In the genomic region with DNA sequence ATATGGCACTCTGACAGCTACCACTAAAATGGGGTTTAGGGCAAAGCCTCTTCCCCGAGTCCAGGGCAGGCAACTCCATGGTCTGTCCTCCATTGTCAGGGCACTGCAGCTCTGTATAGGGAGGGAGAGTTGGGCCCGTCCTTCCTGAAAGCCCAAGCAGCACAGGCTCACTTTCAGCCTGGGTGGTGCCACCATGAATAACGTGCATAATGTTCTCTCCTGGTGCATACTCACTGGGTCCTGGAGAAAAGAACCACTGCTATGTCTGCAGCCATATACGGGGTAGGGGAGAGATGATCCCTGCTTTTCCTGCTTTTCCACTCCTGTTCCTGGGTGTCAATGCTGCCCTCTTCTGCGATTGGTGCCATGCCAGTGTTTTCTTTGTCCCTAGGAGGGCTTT, we compare ENCODE assay signal across 8 cellular contexts.
DNase-seq lines count a peak whose midpoint lies in the region; ATAC-seq and TF ChIP-seq lines count a peak whose summit lies in the region.
"Not testable (repeated sequence)": the region's sequence is repeated elsewhere in the genome, so short reads cannot be mapped to it uniquely, and the experiment has no call there.

No MANE protein-coding gene starts in this region.

- H3K56ac ChIP-seq in IMR-90 (ENCODE audit: extremely low read depth, insufficient read depth, low read length), result not testable (repeated sequence)

- H3K4me3 ChIP-seq in IMR-90 (ENCODE audit: insufficient read depth, low read depth, low read length); choroid plexus epithelial cell (ENCODE audit: low read depth, low read length); hepatocyte; left lung; upper lobe of left lung: not testable (repeated sequence)
- H3K4me3 ChIP-seq in SJCRH30 (peak overlapping the region; percentile 53), neural progenitor cell (peak overlapping the region; percentile 42)

- not testable (repeated sequence) for H3K79me1 ChIP-seq in IMR-90 (ENCODE audit: low read depth in 1 of 2, low read length in 2 of 2)

- not testable (repeated sequence) for TF ChIP-seq CTCF in IMR-90 (conservative IDR thresholded peaks at IDR 0.05; ENCODE audit: low read depth, low read length); choroid plexus epithelial cell (conservative IDR thresholded peaks at IDR 0.05; ENCODE audit: low read depth, low read length); hepatocyte (IDR thresholded peaks at IDR 0.05; ENCODE audit: poor library complexity); left lung (IDR thresholded peaks at IDR 0.05); neural progenitor cell (IDR thresholded peaks at IDR 0.05); upper lobe of left lung (IDR thresholded peaks at IDR 0.05)

- TF ChIP-seq EP300 in upper lobe of left lung (IDR thresholded peaks at IDR 0.05), result not testable (repeated sequence)

- not testable (repeated sequence) for H4K20me1 ChIP-seq in IMR-90 (ENCODE audit: insufficient read depth, low read length); hepatocyte (ENCODE audit: insufficient read depth, poor library complexity, severe bottlenecking); neural progenitor cell (ENCODE audit: low read depth)

- H4K5ac ChIP-seq in IMR-90 (ENCODE audit: low read depth, low read length), result not testable (repeated sequence)

- intact Hi-C loops in IMR-90 (cut with micrococcal nuclease); left lung (cut with DNase I): not testable (repeated sequence)

- H3K27me3 Mint-ChIP-seq in neural progenitor cell (ENCODE audit: insufficient read depth, low read depth), result not testable (repeated sequence)

- H3K23ac ChIP-seq in IMR-90 (ENCODE audit: low read depth, low read length), result not testable (repeated sequence)

- ATAC-seq in IMR-90 (ENCODE audit: low read depth) (0 out of 2 replicates have a peak, but pooled peaks have one; percentile 3), left lung (peak; percentile 32), upper lobe of left lung (ENCODE audit: low FRiP score in 2 of 2) (peak; percentile 17 to 61)

- not testable (repeated sequence) for H3K36me3 Mint-ChIP-seq in neural progenitor cell

- H3K27ac Mint-ChIP-seq in neural progenitor cell, result not testable (repeated sequence)

- dilution Hi-C loops in IMR-90 (cut with HindIII; ENCODE audit: low sequenced_read_pairs, unreplicated experiment), result not testable (repeated sequence)

- H2BK5ac ChIP-seq in IMR-90 (ENCODE audit: low read depth, low read length, poor library complexity, severe bottlenecking), result not testable (repeated sequence)

- in situ Hi-C loops in IMR-90 (cut with MboI; ENCODE audit: low sequenced_read_pairs), result not testable (repeated sequence)

- H2BK120ac ChIP-seq in IMR-90 (ENCODE audit: low read depth, low read length), result not testable (repeated sequence)

- H2AFZ ChIP-seq in IMR-90 (replicated peaks; ENCODE audit: low read length, poor library complexity); hepatocyte: not testable (repeated sequence)
- H2AFZ ChIP-seq in neural progenitor cell (replicated peaks), result peak overlapping the region; percentile 26

- H3K9me3 Mint-ChIP-seq in neural progenitor cell, result not testable (repeated sequence)

- TF ChIP-seq POLR2A in IMR-90 (IDR thresholded peaks at IDR 0.05; ENCODE audit: low read depth, low read length); upper lobe of left lung (IDR thresholded peaks at IDR 0.05): not testable (repeated sequence)

- not testable (repeated sequence) for H3K4ac ChIP-seq in IMR-90 (ENCODE audit: low read depth, low read length)

- not testable (repeated sequence) for H3K9me3 ChIP-seq in IMR-90 (ENCODE audit: control insufficient read depth, insufficient read depth, low read length); SJCRH30 (replicated peaks); hepatocyte (ENCODE audit: low read depth); left lung; neural progenitor cell (ENCODE audit: low read depth); upper lobe of left lung

- H3K18ac ChIP-seq in IMR-90 (ENCODE audit: low read depth, low read length), result not testable (repeated sequence)

- H3K27ac ChIP-seq in IMR-90 (ENCODE audit: insufficient read depth, low read length); SJCRH30; hepatocyte; left lung; neural progenitor cell; upper lobe of left lung: not testable (repeated sequence)

- POLR2A ChIA-PET in IMR-90 (lab: Charles Lee; ENCODE audit: unreplicated experiment), result not testable (repeated sequence)

- not testable (repeated sequence) for H4K8ac ChIP-seq in IMR-90 (ENCODE audit: low read depth in 2 of 2, low read length in 2 of 2)

- not testable (repeated sequence) for H3K4me1 Mint-ChIP-seq in neural progenitor cell

- not testable (repeated sequence) for H3K36me3 ChIP-seq in IMR-90 (ENCODE audit: control insufficient read depth, insufficient read depth, low read length); SJCRH30; hepatocyte (replicated peaks; ENCODE audit: insufficient read depth, low read depth); left lung; neural progenitor cell; upper lobe of left lung

- H2BK15ac ChIP-seq in IMR-90 (ENCODE audit: low read depth, low read length), result not testable (repeated sequence)

- not testable (repeated sequence) for TF ChIP-seq RAD21 in IMR-90 (IDR thresholded peaks at IDR 0.05; ENCODE audit: low read length)

- not testable (repeated sequence) for H3K4me1 ChIP-seq in IMR-90 (ENCODE audit: control insufficient read depth, insufficient read depth, low read length); SJCRH30; hepatocyte (ENCODE audit: insufficient read depth); left lung; neural progenitor cell; upper lobe of left lung

- not testable (repeated sequence) for H4K91ac ChIP-seq in IMR-90 (ENCODE audit: insufficient read depth, low read depth, low read length)

- not testable (repeated sequence) for H3K9me1 ChIP-seq in IMR-90 (ENCODE audit: insufficient read depth, low read length)

- not testable (repeated sequence) for H3K79me2 ChIP-seq in hepatocyte; neural progenitor cell (ENCODE audit: low read depth)

- CTCF ChIA-PET in IMR-90 (lab: Yijun Ruan, JAX), result not testable (repeated sequence)

- not testable (repeated sequence) for H3K9me2 ChIP-seq in hepatocyte (replicated peaks; ENCODE audit: insufficient read depth)

- not testable (repeated sequence) for H2AK9ac ChIP-seq in IMR-90 (replicated peaks; ENCODE audit: low read depth, low read length, poor library complexity)

- DNase-seq in ELR (ENCODE audit: low read depth) (peak; percentile 10), SJCRH30 (peak; percentile 7 to 10), choroid plexus epithelial cell (ENCODE audit: low read depth) (peak; percentile 0), neural progenitor cell (ENCODE audit: low spot score) (peak; percentile 1)
- not testable (repeated sequence) for DNase-seq in IMR-90; hepatocyte (ENCODE audit: low spot score); left lung; upper lobe of left lung

- not testable (repeated sequence) for H3K14ac ChIP-seq in IMR-90 (replicated peaks; ENCODE audit: low read depth, low read length)

- WGBS in IMR-90 (ENCODE audit: extremely low coverage in 2 of 2, insufficient read length in 1 of 2), 2 experiments, result no CpG with 5 or more reads among the region's 5 CpGs
- 13% methylated on average over 3 of the region's 5 CpGs for WGBS in hepatocyte (ENCODE audit: low lambda C conversion rate, missing lambda C conversion rate)
- 59% methylated on average over 4 of the region's 5 CpGs; no CpG with 5 or more reads in 1 of the 2 donors for WGBS in upper lobe of left lung, 2 donors

- not testable (repeated sequence) for H3K4me2 ChIP-seq in IMR-90 (ENCODE audit: low read depth, low read length)
- H3K4me2 ChIP-seq in hepatocyte (peak overlapping the region; percentile 46), neural progenitor cell (peak overlapping the region; percentile 74)

- H3K9ac ChIP-seq in IMR-90 (ENCODE audit: low read depth, low read length); neural progenitor cell: not testable (repeated sequence)

- not testable (repeated sequence) for H3K27me3 ChIP-seq in IMR-90 (ENCODE audit: control insufficient read depth, insufficient read depth, low read length); SJCRH30; hepatocyte; left lung; neural progenitor cell; upper lobe of left lung

- not testable (repeated sequence) for H2AK5ac ChIP-seq in IMR-90 (ENCODE audit: low read depth, low read length)

- BruUV-seq in IMR-90 (replicated peaks; lab: Mats Ljungman, UMichigan), result not testable (repeated sequence)

- H3K4me3 Mint-ChIP-seq in neural progenitor cell, result not testable (repeated sequence)

- not testable (repeated sequence) for H3F3A ChIP-seq in neural progenitor cell (ENCODE audit: low read depth)

- not testable (repeated sequence) for H2BK20ac ChIP-seq in IMR-90 (ENCODE audit: low read depth, low read length)
